ENCODE assay signal across 28 cellular contexts in the genomic region with DNA sequence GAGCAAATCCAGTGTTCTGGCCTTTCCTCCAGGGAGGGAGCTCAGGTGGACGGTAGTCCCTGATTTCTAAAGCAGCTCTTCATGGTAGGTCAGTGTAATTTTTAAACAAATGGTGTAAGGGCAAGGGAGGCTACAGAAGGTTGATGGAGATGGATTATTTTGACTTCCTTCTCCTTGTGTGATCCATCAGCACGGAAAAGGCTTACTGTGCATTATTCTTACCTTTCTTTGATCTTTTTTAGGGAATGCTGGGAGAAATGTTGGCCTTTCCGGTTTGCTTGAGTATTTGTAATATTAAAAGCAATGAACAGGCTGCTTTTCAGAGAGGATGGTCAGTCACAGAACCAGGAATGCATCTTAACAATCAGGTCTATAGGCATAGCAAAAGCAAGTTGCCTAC.
"Had no signal": no experiment of that assay in that cellular context is flagged by ENCODE, and none has a peak within 500 bp of the region (broad histone marks: within the 10 kb centered on the region; RNA-seq: fewer than 3 reads in every experiment).

No MANE protein-coding gene starts in this region.

- H2AFZ ChIP-seq: parathyroid adenoma had no signal

- H3K27ac Mint-ChIP-seq: mesothelial cell of epicardium; naive thymus-derived CD4-positive, alpha-beta T cell; stimulated activated memory B cell treated with anti-CD40 and anti-IgM and Interleukin-4, amounts not matched to agents 10 μg/mL and 1 μg/mL and 100 μg/mL, for 72 hours had no signal

- H3K4me3 Mint-ChIP-seq: mesothelial cell of epicardium; naive thymus-derived CD4-positive, alpha-beta T cell; neural crest cell; stimulated activated memory B cell treated with anti-CD40 and anti-IgM and Interleukin-4, amounts not matched to agents 10 μg/mL and 1 μg/mL and 100 μg/mL, for 72 hours had no signal

- H3K27me3 ChIP-seq: dorsolateral prefrontal cortex, gastrocnemius medialis, heart left ventricle, left lung, right atrium auricular region, sigmoid colon, spleen, testis, tibial artery, upper lobe of right lung, uterus had no signal

- H3K9me3 ChIP-seq: gastrocnemius medialis, mucosa of descending colon, right atrium auricular region, testis, tibial artery, uterus had no signal

- H3K4me1 ChIP-seq: heart left ventricle, left lung, parathyroid adenoma, right atrium auricular region, spleen, testis, tibial artery, upper lobe of right lung, uterus had no signal

- H3K4me1 Mint-ChIP-seq: naive thymus-derived CD4-positive, alpha-beta T cell; stimulated activated memory B cell treated with anti-CD40 and anti-IgM and Interleukin-4, amounts not matched to agents 10 μg/mL and 1 μg/mL and 100 μg/mL, for 72 hours had no signal

- H3K27me3 Mint-ChIP-seq: progenitor cell of endocrine pancreas; stimulated activated memory B cell treated with anti-CD40 and anti-IgM and Interleukin-4, amounts not matched to agents 10 μg/mL and 1 μg/mL and 100 μg/mL, for 72 hours had no signal

- H3K36me3 Mint-ChIP-seq: mesothelial cell of epicardium; naive thymus-derived CD4-positive, alpha-beta T cell; stimulated activated memory B cell treated with anti-CD40 and anti-IgM and Interleukin-4, amounts not matched to agents 10 μg/mL and 1 μg/mL and 100 μg/mL, for 72 hours had no signal

- H3K79me2 ChIP-seq: parathyroid adenoma had no signal

- H3K36me3 ChIP-seq: heart left ventricle, left lung, right atrium auricular region, sigmoid colon, spleen, tibial artery, upper lobe of right lung, uterus had no signal

- H3K27ac ChIP-seq: dorsolateral prefrontal cortex, gastrocnemius medialis, heart left ventricle, left lung, parathyroid adenoma, right atrium auricular region, sigmoid colon, spleen, testis, tibial artery, upper lobe of right lung had no signal

- H3K4me3 ChIP-seq: dorsolateral prefrontal cortex, gastrocnemius medialis, heart left ventricle, left lung, mucosa of descending colon, right atrium auricular region, sigmoid colon, spleen, testis, tibial artery, upper lobe of right lung, uterus had no signal

- H3K9ac ChIP-seq: parathyroid adenoma had no signal

- H3K9me3 Mint-ChIP-seq: mesothelial cell of epicardium had no signal

- DNase-seq: cerebellar nuclear complex; dorsolateral prefrontal cortex; effector CD4-positive, alpha-beta T cell; foreskin fibroblast; gastrocnemius medialis; heart left ventricle; hippocampal formation; left cardiac atrium; left lung; mesenchymal stem cell; mucosa of descending colon; naive thymus-derived CD4-positive, alpha-beta T cell; sigmoid colon; spleen; stimulated activated CD4-positive, alpha-beta T cell treated with anti-CD3 and anti-CD28 coated beads, Interleukin-4, amount 100 ng/mL, for 4 hours; stimulated activated naive CD8-positive, alpha-beta T cell treated with anti-CD3 and anti-CD28 coated beads, Interleukin-15, Interleukin-2, amounts not matched to agents 100 U/mL and 50 U/mL, for 24 hours; substantia nigra; testis; tibial artery; upper lobe of right lung; uterus had no signal

- FAIRE-seq: islet of Langerhans had no signal
